Comparison of ENCODE assay signal across 16 cellular contexts in the genomic region with DNA sequence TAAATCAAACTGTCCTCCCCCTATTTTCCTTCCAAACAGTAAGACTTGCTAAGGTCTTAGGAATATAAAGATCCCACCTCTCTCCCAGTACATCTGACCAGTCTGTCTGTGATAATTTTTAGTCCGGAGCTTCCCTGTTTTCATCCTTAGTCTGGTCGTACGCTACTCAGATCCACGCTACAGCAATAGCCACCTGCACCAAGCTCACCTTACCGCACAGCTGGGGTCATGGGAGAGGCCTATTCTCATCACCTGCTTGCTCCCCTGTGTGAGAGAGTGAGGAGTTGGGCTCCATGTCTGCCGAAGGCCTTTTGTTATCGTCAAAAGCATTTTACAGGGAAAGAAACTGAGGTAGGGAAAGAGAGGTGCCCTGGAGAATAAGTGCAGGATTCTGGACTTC. TPM values are rescaled to one million over a fixed set of nuclear protein-coding genes. Genes with fewer than 3 reads are reported as not detected.
"Had no signal": no experiment of that assay in that cellular context is flagged by ENCODE, and none has a peak within 500 bp of the region (broad histone marks: within the 10 kb centered on the region; RNA-seq: fewer than 3 reads in every experiment).

No MANE protein-coding gene starts in this region.

- H3K9me3 ChIP-seq: ascending aorta, breast epithelium, gastroesophageal sphincter, lower lobe of right lung, stomach, thoracic aorta, upper lobe of right lung had no signal

- H3K36me3 ChIP-seq: ascending aorta, breast epithelium, gastroesophageal sphincter, lower lobe of right lung, neural progenitor cell, stomach, thoracic aorta, upper lobe of right lung had no signal

- H3K27ac ChIP-seq: ascending aorta, breast epithelium, gastroesophageal sphincter, lower lobe of right lung, neural progenitor cell, stomach, thoracic aorta, upper lobe of right lung had no signal

- H3K4me3 ChIP-seq: ascending aorta, breast epithelium, gastroesophageal sphincter, lower lobe of right lung, neural progenitor cell, stomach, thoracic aorta, upper lobe of right lung had no signal

- H3K27me3 ChIP-seq: ascending aorta, breast epithelium, gastroesophageal sphincter, neural progenitor cell, stomach, upper lobe of right lung had no signal

- ATAC-seq: esophagus mucosa, gastroesophageal sphincter, lower lobe of right lung, upper lobe of right lung had no signal

- DNase-seq: activated B cell treated with CpG ODN at 0.5 μM for 24 hours; activated CD4-positive, alpha-beta T cell treated with anti-CD3 and anti-CD28 coated beads, Interleukin-2, amount 10 ng/mL, durations not matched to agents 24 days and 14 days; activated gamma-delta T cell; effector CD8-positive, alpha-beta T cell; lower lobe of right lung; T-helper 1 cell; T-helper 9 cell; upper lobe of right lung had no signal

- H3K4me1 ChIP-seq: ascending aorta, breast epithelium had no signal

RNA-seq across cellular contexts. Expression of gene FXYD6, which starts 16.7 kb away (rescaled TPM):
- total RNA-seq: activated B cell treated with CpG ODN at 0.5 μM for 24 hours; activated CD4-positive, alpha-beta T cell treated with anti-CD3 and anti-CD28 coated beads, Interleukin-2, amount 10 ng/mL, durations not matched to agents 24 days and 14 days; osteoblast had no signal

RNA-seq across cellular contexts. Expression of gene FXYD2, which starts 35.2 kb away (rescaled TPM):
- total RNA-seq: ascending aorta, esophagus mucosa, osteoblast, thoracic aorta had no signal
